Comparison of ENCODE assay signal across 8 cellular contexts in the genomic region with DNA sequence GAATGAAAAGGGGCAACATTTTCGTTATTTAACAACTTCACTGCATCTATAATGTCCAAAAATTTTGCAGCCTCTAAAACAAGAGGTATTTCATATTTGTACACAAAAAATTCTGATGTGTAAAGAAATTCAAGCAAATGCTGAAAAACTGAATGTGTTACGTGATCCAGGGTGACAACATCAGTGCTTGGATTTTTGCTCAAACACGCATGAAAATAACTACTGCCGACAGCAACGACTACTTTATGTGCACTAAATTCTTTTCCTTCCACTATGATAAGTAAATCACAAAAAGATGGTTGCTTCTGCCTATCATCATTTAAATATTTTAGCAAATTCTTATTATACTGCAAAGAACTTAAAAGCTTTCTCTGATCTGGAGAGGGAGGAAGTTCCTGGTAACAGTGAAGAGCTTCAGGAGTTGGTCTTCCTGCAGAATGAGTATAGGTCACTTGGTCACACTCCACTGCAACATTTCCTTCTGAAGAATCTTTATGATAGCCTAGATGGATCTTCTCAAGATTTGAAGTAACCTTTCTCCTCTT. TPM values are rescaled to one million over a fixed set of nuclear protein-coding genes. Genes with fewer than 3 reads are reported as not detected.
DNase-seq lines count a peak whose midpoint lies in the region; ATAC-seq and TF ChIP-seq lines count a peak whose summit lies in the region.

No MANE protein-coding gene starts in this region.

- H3K36me3 ChIP-seq in HEK293 (ENCODE audit: control insufficient read depth in 2 of 2, insufficient read depth in 1 of 2, low read length in 2 of 2) (no peaks in the 10 kb centered on the region), adipocyte (ENCODE audit: control insufficient read depth, insufficient read depth, low read length, severe bottlenecking) (no peaks in the 10 kb centered on the region), lower lobe of right lung (no peaks in the 10 kb centered on the region), aorta (ENCODE audit: control insufficient read depth in 1 of 2, insufficient read depth in 2 of 2, low read length in 1 of 2) (no peaks in the 10 kb centered on the region)

- H3K4me3 ChIP-seq in HEK293 (ENCODE audit: low read depth, low read length), result peak overlapping the region; percentile 88
- peak overlapping the region; percentile 95 for H3K4me3 ChIP-seq in adipocyte (ENCODE audit: low read length)
- H3K4me3 ChIP-seq in lower lobe of right lung, result peak overlapping the region; percentile 78
- H3K4me3 ChIP-seq in aorta (ENCODE audit: low read length in 2 of 2), result peak overlapping the region; percentile 62 to 79

- WGBS in aorta, 2 donors, result 8 to 15% methylated on average over 5 of the region's 5 CpGs

- peaks cover 7% of the 10 kb centered on the region; the same call in 1 of the 2 replicates for H3K4me1 ChIP-seq in HEK293 (ENCODE audit: control insufficient read depth, insufficient read depth, low read length)
- H3K4me1 ChIP-seq in adipocyte (ENCODE audit: control insufficient read depth, insufficient read depth, low read length), result peaks cover 47% of the 10 kb centered on the region
- H3K4me1 ChIP-seq in lower lobe of right lung, result peaks cover 40% of the 10 kb centered on the region
- peaks cover 2% of the 10 kb centered on the region in 2 donors for H3K4me1 ChIP-seq in aorta (ENCODE audit: control insufficient read depth in 1 of 2, insufficient read depth in 2 of 2, low read length in 2 of 2)

- H3K9ac ChIP-seq in adipocyte (ENCODE audit: low read length), result peak overlapping the region; percentile 97

- intact Hi-C loops in lower lobe of right lung (cut with DNase I) (no loop called here), aorta (cut with DNase I) (no loop called here)

- H3K27me3 ChIP-seq in adipocyte (replicated peaks; ENCODE audit: control insufficient read depth, insufficient read depth, low read length) (no peaks in the 10 kb centered on the region), lower lobe of right lung (ENCODE audit: low read depth) (no peaks in the 10 kb centered on the region), aorta (ENCODE audit: control insufficient read depth in 1 of 2, insufficient read depth in 2 of 2, low read length in 1 of 2) (no peaks in the 10 kb centered on the region)

- CTCF ChIA-PET in HEK293 (lab: Yijun Ruan, JAX), result no interaction called here

- DNase-seq in AML-193 (lab: John Stamatoyannopoulos, UW) (peak; percentile 26 to 32), adipocyte (ENCODE audit: low read depth) (no peak), lower lobe of right lung (no peak), aorta (no peak), activated gamma-delta T cell (lab: John Stamatoyannopoulos, UW) (no peak), left lobe of liver (ENCODE audit: low spot score) (no peak)

- no peaks in the 10 kb centered on the region for H3K9me3 ChIP-seq in HEK293 (ENCODE audit: control insufficient read depth, insufficient read depth, low read depth, low read length)
- no peaks in the 10 kb centered on the region for H3K9me3 ChIP-seq in adipocyte (ENCODE audit: control insufficient read depth, low read length)
- H3K9me3 ChIP-seq in lower lobe of right lung, result no peaks in the 10 kb centered on the region
- no peaks in the 10 kb centered on the region for H3K9me3 ChIP-seq in aorta (ENCODE audit: control insufficient read depth, low read length)

- no peak overlapping the region for H3K27ac ChIP-seq in HEK293 (ENCODE audit: extremely low read depth, low read depth, low read length)
- peak overlapping the region; percentile 94 for H3K27ac ChIP-seq in lower lobe of right lung
- no peak overlapping the region for H3K27ac ChIP-seq in aorta (ENCODE audit: low read depth in 1 of 2, low read length in 2 of 2)

- ATAC-seq in lower lobe of right lung (peak in 1 of 2 donors; percentile 2), aorta (ENCODE audit: low FRiP score) (no peak), left lobe of liver (no peak), HG03108 (IDR thresholded peaks at IDR 0.05; ENCODE audit: unreplicated experiment) (no peak)

- TF ChIP-seq CTCF in HEK293 (tag by site-specific recombination; IDR thresholded peaks at IDR 0.05) (no peak), lower lobe of right lung (IDR thresholded peaks at IDR 0.05) (no peak)

- POLR2A ChIA-PET in HEK293 (lab: Yijun Ruan, JAX), result no interaction called here

TF ChIP-seq in HEK293, 187 proteins besides CTCF, POLR2A, EP300 and RAD21:
- TF ChIP-seq, protein P1, sequence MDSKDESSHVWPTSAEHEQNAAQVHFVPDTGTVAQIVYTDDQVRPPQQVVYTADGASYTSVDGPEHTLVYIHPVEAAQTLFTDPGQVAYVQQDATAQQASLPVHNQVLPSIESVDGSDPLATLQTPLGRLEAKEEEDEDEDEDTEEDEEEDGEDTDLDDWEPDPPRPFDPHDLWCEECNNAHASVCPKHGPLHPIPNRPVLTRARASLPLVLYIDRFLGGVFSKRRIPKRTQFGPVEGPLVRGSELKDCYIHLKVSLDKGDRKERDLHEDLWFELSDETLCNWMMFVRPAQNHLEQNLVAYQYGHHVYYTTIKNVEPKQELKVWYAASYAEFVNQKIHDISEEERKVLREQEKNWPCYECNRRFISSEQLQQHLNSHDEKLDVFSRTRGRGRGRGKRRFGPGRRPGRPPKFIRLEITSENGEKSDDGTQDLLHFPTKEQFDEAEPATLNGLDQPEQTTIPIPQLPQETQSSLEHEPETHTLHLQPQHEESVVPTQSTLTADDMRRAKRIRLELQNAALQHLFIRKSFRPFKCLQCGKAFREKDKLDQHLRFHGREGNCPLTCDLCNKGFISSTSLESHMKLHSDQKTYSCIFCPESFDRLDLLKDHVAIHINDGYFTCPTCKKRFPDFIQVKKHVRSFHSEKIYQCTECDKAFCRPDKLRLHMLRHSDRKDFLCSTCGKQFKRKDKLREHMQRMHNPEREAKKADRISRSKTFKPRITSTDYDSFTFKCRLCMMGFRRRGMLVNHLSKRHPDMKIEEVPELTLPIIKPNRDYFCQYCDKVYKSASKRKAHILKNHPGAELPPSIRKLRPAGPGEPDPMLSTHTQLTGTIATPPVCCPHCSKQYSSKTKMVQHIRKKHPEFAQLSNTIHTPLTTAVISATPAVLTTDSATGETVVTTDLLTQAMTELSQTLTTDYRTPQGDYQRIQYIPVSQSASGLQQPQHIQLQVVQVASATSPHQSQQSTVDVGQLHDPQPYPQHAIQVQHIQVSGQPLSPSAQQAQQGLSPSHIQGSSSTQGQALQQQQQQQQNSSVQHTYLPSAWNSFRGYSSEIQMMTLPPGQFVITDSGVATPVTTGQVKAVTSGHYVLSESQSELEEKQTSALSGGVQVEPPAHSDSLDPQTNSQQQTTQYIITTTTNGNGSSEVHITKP (tag by site-specific recombination; IDR thresholded peaks at IDR 0.05), result no peak
- no peak for TF ChIP-seq ZNF175 (tag by site-specific recombination; IDR thresholded peaks at IDR 0.05)
- TF ChIP-seq ZNF843 (tag by site-specific recombination; IDR thresholded peaks at IDR 0.05), result no peak
- TF ChIP-seq ZNF791 (tag by site-specific recombination; IDR thresholded peaks at IDR 0.05), result no peak
- no peak for TF ChIP-seq MEIS1 (CRISPR knock-in tag; IDR thresholded peaks at IDR 0.05; ENCODE audit: borderline replicate concordance)
- TF ChIP-seq, protein P2, sequence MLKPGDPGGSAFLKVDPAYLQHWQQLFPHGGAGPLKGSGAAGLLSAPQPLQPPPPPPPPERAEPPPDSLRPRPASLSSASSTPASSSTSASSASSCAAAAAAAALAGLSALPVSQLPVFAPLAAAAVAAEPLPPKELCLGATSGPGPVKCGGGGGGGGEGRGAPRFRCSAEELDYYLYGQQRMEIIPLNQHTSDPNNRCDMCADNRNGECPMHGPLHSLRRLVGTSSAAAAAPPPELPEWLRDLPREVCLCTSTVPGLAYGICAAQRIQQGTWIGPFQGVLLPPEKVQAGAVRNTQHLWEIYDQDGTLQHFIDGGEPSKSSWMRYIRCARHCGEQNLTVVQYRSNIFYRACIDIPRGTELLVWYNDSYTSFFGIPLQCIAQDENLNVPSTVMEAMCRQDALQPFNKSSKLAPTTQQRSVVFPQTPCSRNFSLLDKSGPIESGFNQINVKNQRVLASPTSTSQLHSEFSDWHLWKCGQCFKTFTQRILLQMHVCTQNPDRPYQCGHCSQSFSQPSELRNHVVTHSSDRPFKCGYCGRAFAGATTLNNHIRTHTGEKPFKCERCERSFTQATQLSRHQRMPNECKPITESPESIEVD (tag by site-specific recombination; IDR thresholded peaks at IDR 0.05), result peak; percentile 50
- no peak for TF ChIP-seq ZFP41 (tag by site-specific recombination; IDR thresholded peaks at IDR 0.05; ENCODE audit: borderline replicate concordance)
- TF ChIP-seq RBAK (tag by site-specific recombination; IDR thresholded peaks at IDR 0.05), result no peak
- no peak for TF ChIP-seq KLF1 (tag by site-specific recombination; IDR thresholded peaks at IDR 0.05)
- TF ChIP-seq ZNF76 (tag by site-specific recombination; IDR thresholded peaks at IDR 0.05; ENCODE audit: borderline replicate concordance, low read depth), result no peak
- peak; percentile 10; the same call in 1 of the 2 replicates for TF ChIP-seq ZNF629 (tag by site-specific recombination; IDR thresholded peaks at IDR 0.05)
- TF ChIP-seq ZNF426 (tag by site-specific recombination; IDR thresholded peaks at IDR 0.05), result no peak
- TF ChIP-seq ZNF837 (tag by site-specific recombination; IDR thresholded peaks at IDR 0.05), result no peak

RNA-seq across cellular contexts. Expression of a gene that starts 1.1 kb away (rescaled TPM):
- total RNA-seq in lower lobe of right lung (14.2 TPM), aorta (10 to 100 TPM; 16.3 to 17.4 TPM), left lobe of liver (3.6 TPM)
- polyA plus RNA-seq in aorta, result 1 to 10 TPM; 4.6 to 5.8 TPM

RNA-seq across cellular contexts. Expression of a gene that starts 53.5 kb away (rescaled TPM):
- total RNA-seq in lower lobe of right lung (1.6 TPM), aorta (1 to 10 TPM in 1 of 2 donors, under 1 TPM in 1; 0.42 to 1.6 TPM), left lobe of liver (0.35 TPM)
- polyA plus RNA-seq in aorta, result under 1 TPM; 0.15 to 0.25 TPM

Comparison
In these comparisons a context has a peak if more than half of its experiments do, and no peak if none do; other contexts are left out.
1. DNase-seq: peak in AML-193 (2 of 2); none in adipocyte (single experiment), lower lobe of right lung (single experiment), aorta (0 of 2), activated gamma-delta T cell (single experiment) and left lobe of liver (single experiment).
2. Peak in every context shown above with its lines, with median percentiles within 50 percentile points of each other: H3K4me3 ChIP-seq.